1 cellular context compared by ENCODE assay signal in genomic region chr20:8221887-8222419, GRCh38.
TF ChIP-seq lines count a peak whose summit lies in the region.

No MANE protein-coding gene starts in this region.

TF ChIP-seq in SK-N-SH, 30 proteins besides CTCF, POLR2A, EP300 and RAD21 (continued from another document):
- TF ChIP-seq, protein P1, sequence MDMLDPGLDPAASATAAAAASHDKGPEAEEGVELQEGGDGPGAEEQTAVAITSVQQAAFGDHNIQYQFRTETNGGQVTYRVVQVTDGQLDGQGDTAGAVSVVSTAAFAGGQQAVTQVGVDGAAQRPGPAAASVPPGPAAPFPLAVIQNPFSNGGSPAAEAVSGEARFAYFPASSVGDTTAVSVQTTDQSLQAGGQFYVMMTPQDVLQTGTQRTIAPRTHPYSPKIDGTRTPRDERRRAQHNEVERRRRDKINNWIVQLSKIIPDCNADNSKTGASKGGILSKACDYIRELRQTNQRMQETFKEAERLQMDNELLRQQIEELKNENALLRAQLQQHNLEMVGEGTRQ (IDR thresholded peaks at IDR 0.05; ENCODE audit: borderline replicate concordance, low read depth, low read length), result no peak
- no peak for TF ChIP-seq TEAD4 (IDR thresholded peaks at IDR 0.05; ENCODE audit: borderline replicate concordance, insufficient read depth)
- no peak for TF ChIP-seq TAF1 (IDR thresholded peaks at IDR 0.05; ENCODE audit: borderline replicate concordance, low read depth, low read length)
